13 cellular contexts compared by ENCODE assay signal in the genomic region with DNA sequence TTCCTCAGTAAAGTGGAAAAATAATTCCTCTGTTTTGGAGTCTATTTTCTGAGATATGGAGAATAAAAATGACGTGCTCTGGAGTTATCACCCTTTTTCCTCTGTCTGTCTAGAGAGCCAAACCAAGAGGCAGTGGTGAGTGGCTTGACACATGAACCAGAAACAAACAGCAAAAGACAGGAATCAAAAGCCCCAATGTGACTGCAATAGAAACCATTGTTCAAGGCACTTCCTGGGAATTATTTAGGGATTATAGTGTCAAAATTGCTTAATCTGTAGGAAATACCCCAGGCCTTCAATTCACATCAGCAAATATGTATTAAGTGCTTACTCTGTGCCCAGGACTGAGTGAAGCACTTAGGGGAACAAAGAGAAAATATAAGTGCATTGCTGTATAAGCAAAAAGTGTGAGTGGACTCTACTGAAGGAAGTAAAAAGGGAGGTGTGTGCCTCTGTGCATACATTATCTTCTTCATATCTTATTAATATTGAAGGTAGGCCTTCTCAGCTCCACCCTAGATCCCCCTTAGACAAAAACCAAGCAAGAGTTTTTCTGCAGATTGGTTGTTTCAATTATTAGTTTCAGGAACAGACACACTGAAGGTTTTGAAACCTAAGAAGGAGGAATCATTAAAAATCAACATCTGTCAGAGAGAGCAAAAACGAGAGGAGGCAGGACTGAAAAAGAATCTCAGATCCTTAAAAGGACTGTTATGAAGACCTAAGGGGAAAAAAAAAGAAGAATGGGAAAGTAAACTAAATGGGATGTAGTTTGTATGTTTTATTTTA.
DNase-seq lines count a peak whose midpoint lies in the region; ATAC-seq and TF ChIP-seq lines count a peak whose summit lies in the region.
"Had no signal": no experiment of that assay in that cellular context is flagged by ENCODE, and none has a peak within 500 bp of the region (broad histone marks: within the 10 kb centered on the region; RNA-seq: fewer than 3 reads in every experiment).

No MANE protein-coding gene starts in this region.

- peaks cover 7% of the 10 kb centered on the region; the same call in 1 of the 2 replicates for H3F3A ChIP-seq in MM.1S (ENCODE audit: insufficient read depth, low read length)

- no peak overlapping the region for H3K4me3 Mint-ChIP-seq in activated naive CD8-positive, alpha-beta T cell treated with anti-CD3 and anti-CD28 coated beads for 36 hours
- H3K4me3 Mint-ChIP-seq: activated T-cell treated with anti-CD3 and anti-CD28 coated beads, Interleukin-2, amount 50 U/mL, for 72 hours had no signal

- H3K4me2 ChIP-seq in MM.1S (ENCODE audit: low read depth, low read length), result peak overlapping the region; percentile 12; the same call in 1 of the 2 replicates

- H3K27ac ChIP-seq in heart right ventricle, result peak overlapping the region in 6 of 10 donors; percentile 16 to 67 (median 63)
- H3K27ac ChIP-seq in MM.1S (ENCODE audit: low read length), result no peak overlapping the region; the same call in 1 of the 2 replicates
- H3K27ac ChIP-seq: body of pancreas had no signal

- WGBS in heart right ventricle, 2 donors, result 40 to 49% methylated on average over 2 of the region's 2 CpGs

- H3K9ac ChIP-seq in MM.1S (ENCODE audit: low read length), result no peak overlapping the region

- no peaks in the 10 kb centered on the region for H3K79me2 ChIP-seq in MM.1S (ENCODE audit: low read length)

- H3K9me3 Mint-ChIP-seq in activated naive CD8-positive, alpha-beta T cell treated with anti-CD3 and anti-CD28 coated beads for 36 hours, result no peaks in the 10 kb centered on the region
- H3K9me3 Mint-ChIP-seq: activated T-cell treated with anti-CD3 and anti-CD28 coated beads, Interleukin-2, amount 50 U/mL, for 72 hours had no signal

- no peaks in the 10 kb centered on the region for H3K9me3 ChIP-seq in heart right ventricle
- H3K9me3 ChIP-seq in MM.1S (replicated peaks; ENCODE audit: insufficient read depth, low read length), result no peaks in the 10 kb centered on the region
- H3K9me3 ChIP-seq: body of pancreas had no signal

- H3K27me3 ChIP-seq in heart right ventricle, result no peaks in the 10 kb centered on the region
- no peaks in the 10 kb centered on the region for H3K27me3 ChIP-seq in MM.1S (replicated peaks; ENCODE audit: insufficient read depth, low read length)
- H3K27me3 ChIP-seq: body of pancreas had no signal

- no peak for ATAC-seq in heart right ventricle
- ATAC-seq in left ventricle myocardium superior, result no peak
- ATAC-seq: activated T-cell treated with anti-CD3 and anti-CD28 coated beads, Interleukin-2, amount 50 U/mL, for 72 hours; body of pancreas had no signal

- H2AFZ ChIP-seq in MM.1S (ENCODE audit: low read length), result no peak overlapping the region

- intact Hi-C loops in heart right ventricle (cut with DNase I) (no loop called here), left ventricle myocardium superior (cut with micrococcal nuclease) (no loop called here)

- no peak overlapping the region for H3K4me3 ChIP-seq in heart right ventricle
- H3K4me3 ChIP-seq in MM.1S (ENCODE audit: low read length), result no peak overlapping the region
- H3K4me3 ChIP-seq: body of pancreas had no signal

- H3K27me3 Mint-ChIP-seq in activated naive CD8-positive, alpha-beta T cell treated with anti-CD3 and anti-CD28 coated beads for 36 hours, result no peaks in the 10 kb centered on the region

- DNase-seq in heart right ventricle, result no peak
- DNase-seq in left ventricle myocardium superior, result no peak
- DNase-seq in MM.1S, result no peak
- DNase-seq in globus pallidus (ENCODE audit: low spot score), result peak; percentile 24
- no peak for DNase-seq in activated T-cell treated with anti-CD3 and anti-CD28 coated beads, Interleukin-2, amount 50 U/mL, for 1 hour
- DNase-seq in GOT3 (lab: John Stamatoyannopoulos, UW), result no peak
- no peak for DNase-seq in GM10266 (ENCODE audit: extremely low spot score)
- DNase-seq in activated naive CD8-positive, alpha-beta T cell treated with anti-CD3 and anti-CD28 coated beads for 36 hours, result no peak
- DNase-seq: activated CD4-positive, alpha-beta T cell treated with anti-CD3 and anti-CD28 coated beads for 1 hour; activated T-cell treated with anti-CD3 and anti-CD28 coated beads, Interleukin-2, amount 50 U/mL, for 72 hours; body of pancreas; DMS 273 treated with DMSO at 0.1 percent for 48 hours; NCI-H1694 had no signal

- no peaks in the 10 kb centered on the region for H3K9me2 ChIP-seq in MM.1S (replicated peaks; ENCODE audit: insufficient read depth, low read length)

- H3K36me3 ChIP-seq in heart right ventricle, result no peaks in the 10 kb centered on the region
- H3K36me3 ChIP-seq in MM.1S (replicated peaks; ENCODE audit: insufficient read depth, low read length), result no peaks in the 10 kb centered on the region

- no peaks in the 10 kb centered on the region for H3K36me3 Mint-ChIP-seq in activated naive CD8-positive, alpha-beta T cell treated with anti-CD3 and anti-CD28 coated beads for 36 hours

- H3K4me1 ChIP-seq in heart right ventricle (peaks cover 5 to 31% (median 18%) of the 10 kb centered on the region in 9 donors), MM.1S (ENCODE audit: low read length) (peaks cover 8% of the 10 kb centered on the region)

- TF ChIP-seq CTCF in heart right ventricle (IDR thresholded peaks at IDR 0.05), result no peak
- TF ChIP-seq CTCF in MM.1S (IDR thresholded peaks at IDR 0.05; ENCODE audit: low read length), result no peak
- TF ChIP-seq CTCF in GM10266 (IDR thresholded peaks at IDR 0.05; ENCODE audit: control insufficient read depth, insufficient read depth, low read depth, missing control alignments), result no peak

- H3K4me1 Mint-ChIP-seq in activated naive CD8-positive, alpha-beta T cell treated with anti-CD3 and anti-CD28 coated beads for 36 hours, result no peaks in the 10 kb centered on the region

- H4K20me1 ChIP-seq in MM.1S (ENCODE audit: insufficient read depth, low read length), result no peaks in the 10 kb centered on the region

- H3K27ac Mint-ChIP-seq in activated naive CD8-positive, alpha-beta T cell treated with anti-CD3 and anti-CD28 coated beads for 36 hours, result no peak overlapping the region
- H3K27ac Mint-ChIP-seq: activated T-cell treated with anti-CD3 and anti-CD28 coated beads, Interleukin-2, amount 50 U/mL, for 72 hours had no signal
